Comparison of ENCODE assay signal across 8 cellular contexts in genomic region chr2:119223521-119224390, GRCh38. TPM values are rescaled to one million over a fixed set of nuclear protein-coding genes. Genes with fewer than 3 reads are reported as not detected.
A peak's percentile ranks its signal among the peaks of the same experiment; 100 is the strongest.
DNase-seq lines count a peak whose midpoint lies in the region; ATAC-seq and TF ChIP-seq lines count a peak whose summit lies in the region.

A gene with protein sequence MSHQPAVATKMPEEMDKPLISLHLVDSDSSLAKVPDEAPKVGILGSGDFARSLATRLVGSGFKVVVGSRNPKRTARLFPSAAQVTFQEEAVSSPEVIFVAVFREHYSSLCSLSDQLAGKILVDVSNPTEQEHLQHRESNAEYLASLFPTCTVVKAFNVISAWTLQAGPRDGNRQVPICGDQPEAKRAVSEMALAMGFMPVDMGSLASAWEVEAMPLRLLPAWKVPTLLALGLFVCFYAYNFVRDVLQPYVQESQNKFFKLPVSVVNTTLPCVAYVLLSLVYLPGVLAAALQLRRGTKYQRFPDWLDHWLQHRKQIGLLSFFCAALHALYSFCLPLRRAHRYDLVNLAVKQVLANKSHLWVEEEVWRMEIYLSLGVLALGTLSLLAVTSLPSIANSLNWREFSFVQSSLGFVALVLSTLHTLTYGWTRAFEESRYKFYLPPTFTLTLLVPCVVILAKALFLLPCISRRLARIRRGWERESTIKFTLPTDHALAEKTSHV (plus strand): TSS chr2:119223834. CDS start chr2:119231013, 7,179 bp downstream.

- peaks cover 23 to 34% of the 10 kb centered on the region in 2 donors for H3K27me3 Mint-ChIP-seq in CD4-positive, alpha-beta memory T cell
- H3K27me3 Mint-ChIP-seq in activated naive CD8-positive, alpha-beta T cell treated with anti-CD3 and anti-CD28 coated beads, Interleukin-2, amount 10 ng/mL, durations not matched to agents 7 days and 5 days = peaks cover 47% of the 10 kb centered on the region

- intact Hi-C loops in CD4-positive, alpha-beta memory T cell (cut with micrococcal nuclease) = no loop called here
- intact Hi-C loops in left ventricle myocardium inferior (cut with micrococcal nuclease) (no loop called here), posterior cingulate gyrus (cut with DNase I) (no loop called here)

- H3K4me1 ChIP-seq in CD4-positive, alpha-beta memory T cell (ENCODE audit: insufficient read depth, low read length) = no peaks in the 10 kb centered on the region
- peaks cover 22% of the 10 kb centered on the region for H3K4me1 ChIP-seq in left ventricle myocardium inferior

- no peak for DNase-seq in CD4-positive, alpha-beta memory T cell
- DNase-seq in NCI-H2171 treated with DMSO at 0.1 percent for 48 hours (lab: John Stamatoyannopoulos, UW) (peak; percentile 28), left ventricle myocardium inferior (peak; percentile 74), posterior cingulate gyrus (peak in 7 of 10 donors; percentile 26 to 90 (median 38)), NCI-H187 treated with DMSO at 0.1 percent for 48 hours (lab: John Stamatoyannopoulos, UW) (no peak)
- DNase-seq in activated naive CD8-positive, alpha-beta T cell treated with anti-CD3 and anti-CD28 coated beads, Interleukin-2, amount 10 ng/mL, durations not matched to agents 7 days and 5 days = peak; percentile 39

- H3K27ac ChIP-seq in CD4-positive, alpha-beta memory T cell (ENCODE audit: low read depth, low read length) = no peak within 1 kb of the TSS
- peak within 1 kb of the TSS; percentile 52 for H3K27ac ChIP-seq in left ventricle myocardium inferior (replicated peaks)

- H3K4me3 ChIP-seq in CD4-positive, alpha-beta memory T cell (ENCODE audit: low read length in 2 of 2) = no peak within 1 kb of the TSS
- H3K4me3 ChIP-seq in left ventricle myocardium inferior = peak within 1 kb of the TSS; percentile 83

- no peaks in the 10 kb centered on the region for H3K36me3 ChIP-seq in CD4-positive, alpha-beta memory T cell (ENCODE audit: insufficient read depth, low read length)
- H3K36me3 ChIP-seq in left ventricle myocardium inferior = no peaks in the 10 kb centered on the region

- H3K9me3 ChIP-seq in CD4-positive, alpha-beta memory T cell (ENCODE audit: control insufficient read depth in 1 of 2, low read length in 2 of 2) = no peaks in the 10 kb centered on the region
- H3K9me3 ChIP-seq in left ventricle myocardium inferior (replicated peaks) = no peaks in the 10 kb centered on the region

- H3K9me3 Mint-ChIP-seq in CD4-positive, alpha-beta memory T cell = no peaks in the 10 kb centered on the region
- H3K9me3 Mint-ChIP-seq in activated naive CD8-positive, alpha-beta T cell treated with anti-CD3 and anti-CD28 coated beads, Interleukin-2, amount 10 ng/mL, durations not matched to agents 7 days and 5 days = no peaks in the 10 kb centered on the region

- CTCF ChIA-PET in CD4-positive, alpha-beta memory T cell (lab: Charles Lee; ENCODE audit: partially characterized antibody) = no interaction called here

- ATAC-seq in GM18867 (IDR thresholded peaks at IDR 0.05; ENCODE audit: unreplicated experiment) = peak; percentile 86
- ATAC-seq in HG02970 (IDR thresholded peaks at IDR 0.05; ENCODE audit: low FRiP score, unreplicated experiment) = peak; percentile 71
- peak; percentile 56 for ATAC-seq in activated naive CD8-positive, alpha-beta T cell treated with anti-CD3 and anti-CD28 coated beads, Interleukin-2, amount 10 ng/mL, durations not matched to agents 7 days and 5 days (ENCODE audit: low read depth)

- peaks cover 0 to 7% (median 0%) of the 10 kb centered on the region in 4 donors for H3K4me1 Mint-ChIP-seq in CD4-positive, alpha-beta memory T cell
- H3K4me1 Mint-ChIP-seq in activated naive CD8-positive, alpha-beta T cell treated with anti-CD3 and anti-CD28 coated beads, Interleukin-2, amount 10 ng/mL, durations not matched to agents 7 days and 5 days = no peaks in the 10 kb centered on the region

- H3K36me3 Mint-ChIP-seq in CD4-positive, alpha-beta memory T cell = no peaks in the 10 kb centered on the region
- no peaks in the 10 kb centered on the region for H3K36me3 Mint-ChIP-seq in activated naive CD8-positive, alpha-beta T cell treated with anti-CD3 and anti-CD28 coated beads, Interleukin-2, amount 10 ng/mL, durations not matched to agents 7 days and 5 days

- POLR2A ChIA-PET in CD4-positive, alpha-beta memory T cell (lab: Charles Lee; ENCODE audit: partially characterized antibody) = no interaction called here
- POLR2A ChIA-PET in activated naive CD8-positive, alpha-beta T cell treated with anti-CD3 and anti-CD28 coated beads, Interleukin-2, amount 10 ng/mL, durations not matched to agents 7 days and 5 days (lab: Charles Lee) = no interaction called here

- H3K4me3 Mint-ChIP-seq in CD4-positive, alpha-beta memory T cell = peak within 1 kb of the TSS in 5 of 8 donors; percentile 20 to 61 (median 35)
- no peak within 1 kb of the TSS for H3K4me3 Mint-ChIP-seq in activated naive CD8-positive, alpha-beta T cell treated with anti-CD3 and anti-CD28 coated beads, Interleukin-2, amount 10 ng/mL, durations not matched to agents 7 days and 5 days

- TF ChIP-seq CTCF in left ventricle myocardium inferior (IDR thresholded peaks at IDR 0.05; ENCODE audit: borderline replicate concordance) = no peak

- H3K27me3 ChIP-seq in CD4-positive, alpha-beta memory T cell (ENCODE audit: insufficient read depth, low read length) = no peaks in the 10 kb centered on the region
- H3K27me3 ChIP-seq in left ventricle myocardium inferior (ENCODE audit: low read depth) = peaks cover 28% of the 10 kb centered on the region

- H3K27ac Mint-ChIP-seq in CD4-positive, alpha-beta memory T cell = no peak within 1 kb of the TSS
- H3K27ac Mint-ChIP-seq in activated naive CD8-positive, alpha-beta T cell treated with anti-CD3 and anti-CD28 coated beads, Interleukin-2, amount 10 ng/mL, durations not matched to agents 7 days and 5 days = no peak within 1 kb of the TSS

RNA-seq across cellular contexts. Expression of the gene that starts here (rescaled TPM):
- under 1 TPM in 1 of 2 experiments, not detected in 1; 0.32 TPM for total RNA-seq in CD4-positive, alpha-beta memory T cell
- not detected for polyA plus RNA-seq in CD4-positive, alpha-beta memory T cell
- under 1 TPM in 1 of 2 experiments, not detected in 1; 0.19 TPM for total RNA-seq in activated naive CD8-positive, alpha-beta T cell treated with anti-CD3 and anti-CD28 coated beads, Interleukin-2, amount 10 ng/mL, durations not matched to agents 7 days and 5 days
- 7.1 TPM for total RNA-seq in left ventricle myocardium inferior

Comparison
In these comparisons a context has a peak if more than half of its experiments do, and no peak if none do; other contexts are left out.
1. Peak in DNase-seq and ATAC-seq in activated naive CD8-positive, alpha-beta T cell treated with anti-CD3 and anti-CD28 coated beads, Interleukin-2, amount 10 ng/mL, durations not matched to agents 7 days and 5 days; RNA of the gene not detected or under 1 TPM.
2. DNase-seq: peak in NCI-H2171 treated with DMSO at 0.1 percent for 48 hours (single experiment), left ventricle myocardium inferior (single experiment) and posterior cingulate gyrus (7 of 10); none in CD4-positive, alpha-beta memory T cell (0 of 5) and NCI-H187 treated with DMSO at 0.1 percent for 48 hours (single experiment).
3. Peak in every context shown above with its lines, with median percentiles within 50 percentile points of each other: ATAC-seq.